In genomic region chr17:38917259-38917658, GRCh38 we compare ENCODE assay signal across 13 cellular contexts. TPM values are rescaled to one million over a fixed set of nuclear protein-coding genes. Genes with fewer than 3 reads are reported as not detected.
DNase-seq lines count a peak whose midpoint lies in the region; ATAC-seq and TF ChIP-seq lines count a peak whose summit lies in the region.
"Had no signal": no experiment of that assay in that cellular context is flagged by ENCODE, and none has a peak within 500 bp of the region (broad histone marks: within the 10 kb centered on the region; RNA-seq: fewer than 3 reads in every experiment).

No MANE protein-coding gene starts in this region.

- DNase-seq in CD8-positive, alpha-beta memory T cell: no peak
- no peak for DNase-seq in activated naive CD8-positive, alpha-beta T cell treated with anti-CD3 and anti-CD28 coated beads, Interleukin-2, amount 10 ng/mL, durations not matched to agents 7 days and 5 days
- no peak for DNase-seq in natural killer cell treated with Interleukin-12 subunit alpha and Interleukin-12 subunit beta and Interleukin-15 and Interleukin-18, amount 100 ng/mL, for 72 hours (ENCODE audit: low spot score)
- no peak for DNase-seq in NCI-H446 (lab: John Stamatoyannopoulos, UW)
- DNase-seq in SJCRH30: no peak
- DNase-seq in NCI-H2107 treated with DMSO at 0.1 percent for 48 hours (lab: John Stamatoyannopoulos, UW; ENCODE audit: unreplicated experiment): no peak
- DNase-seq: activated CD4-positive, alpha-beta T cell treated with anti-CD3 and anti-CD28 coated beads for 4 hours; mucosa of descending colon; NCI-H2227 treated with DMSO at 0.1 percent for 48 hours; SHP77 had no signal

- POLR2A ChIA-PET in CD8-positive, alpha-beta memory T cell (lab: Charles Lee): interaction anchor here (1.0 kb wide), 1 partner anchor 19 kb away, joined by 3 read pairs; no protein-coding TSS in a partner anchor
- POLR2A ChIA-PET in HEK293 (lab: Yijun Ruan, JAX): no interaction called here
- POLR2A ChIA-PET in activated naive CD8-positive, alpha-beta T cell treated with anti-CD3 and anti-CD28 coated beads, Interleukin-2, amount 10 ng/mL, durations not matched to agents 7 days and 5 days (lab: Charles Lee): interaction anchor here (2.8 kb wide), 1 partner anchor 8 kb away, joined by 10 read pairs; the partner anchor contains the start of gene LASP1NB

- H3K27me3 Mint-ChIP-seq in CD8-positive, alpha-beta memory T cell: peaks cover 0 to 2% of the 10 kb centered on the region in 2 donors
- no peaks in the 10 kb centered on the region for H3K27me3 Mint-ChIP-seq in activated naive CD8-positive, alpha-beta T cell treated with anti-CD3 and anti-CD28 coated beads, Interleukin-2, amount 10 ng/mL, durations not matched to agents 7 days and 5 days
- H3K27me3 Mint-ChIP-seq in natural killer cell treated with Interleukin-12 subunit alpha and Interleukin-12 subunit beta and Interleukin-15 and Interleukin-18, amount 100 ng/mL, for 72 hours: no peaks in the 10 kb centered on the region
- H3K27me3 Mint-ChIP-seq: IgD-negative memory B cell had no signal

- H3K27ac ChIP-seq in CD8-positive, alpha-beta memory T cell (ENCODE audit: low read depth, low read length): no peak overlapping the region
- H3K27ac ChIP-seq in HEK293 (ENCODE audit: extremely low read depth, low read depth, low read length) (no peak overlapping the region), SJCRH30 (no peak overlapping the region)
- H3K27ac ChIP-seq: esophagus muscularis mucosa had no signal

- no peaks in the 10 kb centered on the region for H3K9me3 ChIP-seq in CD8-positive, alpha-beta memory T cell (ENCODE audit: low read length)
- H3K9me3 ChIP-seq in HEK293 (ENCODE audit: control insufficient read depth, insufficient read depth, low read depth, low read length) (no peaks in the 10 kb centered on the region), SJCRH30 (replicated peaks) (no peaks in the 10 kb centered on the region)
- H3K9me3 ChIP-seq: esophagus muscularis mucosa, mucosa of descending colon had no signal

- no peak for ATAC-seq in activated naive CD8-positive, alpha-beta T cell treated with anti-CD3 and anti-CD28 coated beads, Interleukin-2, amount 10 ng/mL, durations not matched to agents 7 days and 5 days (ENCODE audit: low read depth)
- no peak for ATAC-seq in natural killer cell treated with Interleukin-12 subunit alpha and Interleukin-12 subunit beta and Interleukin-15 and Interleukin-18, amount 100 ng/mL, for 72 hours
- ATAC-seq: mucosa of descending colon had no signal

- H3K4me3 ChIP-seq in CD8-positive, alpha-beta memory T cell (ENCODE audit: low read length): no peak overlapping the region
- no peak overlapping the region for H3K4me3 ChIP-seq in HEK293 (ENCODE audit: low read depth, low read length)
- no peak overlapping the region for H3K4me3 ChIP-seq in SJCRH30
- H3K4me3 ChIP-seq: esophagus muscularis mucosa, mucosa of descending colon had no signal

- TF ChIP-seq CTCF in HEK293 (tag by site-specific recombination; IDR thresholded peaks at IDR 0.05): peak; percentile 8; the same call in 1 of the 2 replicates

- H3K4me3 Mint-ChIP-seq in CD8-positive, alpha-beta memory T cell: no peak overlapping the region
- no peak overlapping the region for H3K4me3 Mint-ChIP-seq in activated naive CD8-positive, alpha-beta T cell treated with anti-CD3 and anti-CD28 coated beads, Interleukin-2, amount 10 ng/mL, durations not matched to agents 7 days and 5 days
- H3K4me3 Mint-ChIP-seq in natural killer cell treated with Interleukin-12 subunit alpha and Interleukin-12 subunit beta and Interleukin-15 and Interleukin-18, amount 100 ng/mL, for 72 hours: no peak overlapping the region
- H3K4me3 Mint-ChIP-seq: IgD-negative memory B cell had no signal

- H3K4me1 ChIP-seq in CD8-positive, alpha-beta memory T cell (ENCODE audit: insufficient read depth, low read length): no peaks in the 10 kb centered on the region
- no peaks in the 10 kb centered on the region for H3K4me1 ChIP-seq in HEK293 (ENCODE audit: control insufficient read depth, insufficient read depth, low read length)
- peaks cover 5% of the 10 kb centered on the region for H3K4me1 ChIP-seq in SJCRH30

- peaks cover 63% of the 10 kb centered on the region for H3K36me3 ChIP-seq in CD8-positive, alpha-beta memory T cell (ENCODE audit: insufficient read depth, low read length)
- peaks cover 0 to 53% of the 10 kb centered on the region in 2 experiments; a peak in 2 of 3 replicates for H3K36me3 ChIP-seq in HEK293 (ENCODE audit: control insufficient read depth in 2 of 2, insufficient read depth in 1 of 2, low read length in 2 of 2)
- H3K36me3 ChIP-seq in SJCRH30: 0 out of 2 replicates have a peak, but pooled peaks cover 7% of the 10 kb centered on the region

- H3K27ac Mint-ChIP-seq in CD8-positive, alpha-beta memory T cell: peak overlapping the region in 7 of 8 donors; percentile 15 to 86 (median 48)
- peak overlapping the region; percentile 72 for H3K27ac Mint-ChIP-seq in activated naive CD8-positive, alpha-beta T cell treated with anti-CD3 and anti-CD28 coated beads, Interleukin-2, amount 10 ng/mL, durations not matched to agents 7 days and 5 days
- H3K27ac Mint-ChIP-seq in natural killer cell treated with Interleukin-12 subunit alpha and Interleukin-12 subunit beta and Interleukin-15 and Interleukin-18, amount 100 ng/mL, for 72 hours: peak overlapping the region; percentile 14 to 60

- no peaks in the 10 kb centered on the region for H3K9me3 Mint-ChIP-seq in CD8-positive, alpha-beta memory T cell
- H3K9me3 Mint-ChIP-seq in activated naive CD8-positive, alpha-beta T cell treated with anti-CD3 and anti-CD28 coated beads, Interleukin-2, amount 10 ng/mL, durations not matched to agents 7 days and 5 days: no peaks in the 10 kb centered on the region
- H3K9me3 Mint-ChIP-seq in natural killer cell treated with Interleukin-12 subunit alpha and Interleukin-12 subunit beta and Interleukin-15 and Interleukin-18, amount 100 ng/mL, for 72 hours: no peaks in the 10 kb centered on the region
- H3K9me3 Mint-ChIP-seq: IgD-negative memory B cell had no signal

- peaks cover 23 to 46% (median 27%) of the 10 kb centered on the region in 3 donors for H3K4me1 Mint-ChIP-seq in CD8-positive, alpha-beta memory T cell
- peaks cover 21% of the 10 kb centered on the region for H3K4me1 Mint-ChIP-seq in activated naive CD8-positive, alpha-beta T cell treated with anti-CD3 and anti-CD28 coated beads, Interleukin-2, amount 10 ng/mL, durations not matched to agents 7 days and 5 days
- H3K4me1 Mint-ChIP-seq in natural killer cell treated with Interleukin-12 subunit alpha and Interleukin-12 subunit beta and Interleukin-15 and Interleukin-18, amount 100 ng/mL, for 72 hours (ENCODE audit: low read depth in 2 of 2): peaks cover 26 to 54% of the 10 kb centered on the region in 2 donors

- no peaks in the 10 kb centered on the region for H3K27me3 ChIP-seq in CD8-positive, alpha-beta memory T cell (ENCODE audit: insufficient read depth, low read length, poor library complexity, severe bottlenecking)
- no peaks in the 10 kb centered on the region for H3K27me3 ChIP-seq in SJCRH30
- H3K27me3 ChIP-seq: esophagus muscularis mucosa had no signal

- CTCF ChIA-PET in CD8-positive, alpha-beta memory T cell (lab: Charles Lee): interaction anchor here (1.0 kb wide), 2 partner anchors 8 to 237 kb away, joined by 3 read pairs; partner anchors contain the start of gene LASP1NB
- CTCF ChIA-PET in HEK293 (lab: Yijun Ruan, JAX): interaction anchor here (0.6 to 2.6 kb wide), 9 partner anchors 7 to 67 kb away, joined by 3 to 12 read pairs (median 3); partner anchors contain the start of gene LASP1NB

- peaks cover 6 to 93% (median 11%) of the 10 kb centered on the region in 3 donors for H3K36me3 Mint-ChIP-seq in CD8-positive, alpha-beta memory T cell
- peaks cover 27% of the 10 kb centered on the region for H3K36me3 Mint-ChIP-seq in activated naive CD8-positive, alpha-beta T cell treated with anti-CD3 and anti-CD28 coated beads, Interleukin-2, amount 10 ng/mL, durations not matched to agents 7 days and 5 days
- H3K36me3 Mint-ChIP-seq in natural killer cell treated with Interleukin-12 subunit alpha and Interleukin-12 subunit beta and Interleukin-15 and Interleukin-18, amount 100 ng/mL, for 72 hours: peaks cover 7% of the 10 kb centered on the region

TF ChIP-seq in HEK293, 187 proteins besides CTCF, POLR2A, EP300 and RAD21:
- TF ChIP-seq ZSCAN16 (tag by site-specific recombination; IDR thresholded peaks at IDR 0.05) (no peak), ZNF654 (tag by site-specific recombination; IDR thresholded peaks at IDR 0.05; ENCODE audit: low read depth) (0 out of 2 replicates have a peak, but pooled peaks have one; percentile 8)

RNA-seq across cellular contexts. Expression of gene LASP1, which starts 47.4 kb away (rescaled TPM):
- 100 to 1,000 TPM; 128 to 135 TPM for total RNA-seq in CD8-positive, alpha-beta memory T cell
- 76.1 TPM for polyA plus RNA-seq in CD8-positive, alpha-beta memory T cell
- 100 to 1,000 TPM; 227 to 236 TPM for total RNA-seq in activated naive CD8-positive, alpha-beta T cell treated with anti-CD3 and anti-CD28 coated beads, Interleukin-2, amount 10 ng/mL, durations not matched to agents 7 days and 5 days
- total RNA-seq in natural killer cell treated with Interleukin-12 subunit alpha and Interleukin-12 subunit beta and Interleukin-15 and Interleukin-18, amount 100 ng/mL, for 72 hours: 100 to 1,000 TPM; 214 to 390 TPM
- total RNA-seq in SJCRH30 (2014; rRNA removed; shearing (Covaris generic)): 36.7 and 38.8 TPM in 2 replicates

RNA-seq across cellular contexts. Expression of gene FBXO47, which starts 49.9 kb away (rescaled TPM):
- not detected for total RNA-seq in CD8-positive, alpha-beta memory T cell
- not detected for polyA plus RNA-seq in CD8-positive, alpha-beta memory T cell
- total RNA-seq in activated naive CD8-positive, alpha-beta T cell treated with anti-CD3 and anti-CD28 coated beads, Interleukin-2, amount 10 ng/mL, durations not matched to agents 7 days and 5 days: under 1 TPM in 1 of 2 experiments, not detected in 1; 0.14 TPM
- under 1 TPM in 1 of 2 donors, not detected in 1; 0.12 TPM for total RNA-seq in natural killer cell treated with Interleukin-12 subunit alpha and Interleukin-12 subunit beta and Interleukin-15 and Interleukin-18, amount 100 ng/mL, for 72 hours
- not detected in 2 replicates for total RNA-seq in SJCRH30 (2014; rRNA removed; shearing (Covaris generic))
- total RNA-seq: mucosa of descending colon had no signal
- polyA plus RNA-seq: IgD-negative memory B cell had no signal
